11 cellular contexts compared by ENCODE assay signal in the genomic region with DNA sequence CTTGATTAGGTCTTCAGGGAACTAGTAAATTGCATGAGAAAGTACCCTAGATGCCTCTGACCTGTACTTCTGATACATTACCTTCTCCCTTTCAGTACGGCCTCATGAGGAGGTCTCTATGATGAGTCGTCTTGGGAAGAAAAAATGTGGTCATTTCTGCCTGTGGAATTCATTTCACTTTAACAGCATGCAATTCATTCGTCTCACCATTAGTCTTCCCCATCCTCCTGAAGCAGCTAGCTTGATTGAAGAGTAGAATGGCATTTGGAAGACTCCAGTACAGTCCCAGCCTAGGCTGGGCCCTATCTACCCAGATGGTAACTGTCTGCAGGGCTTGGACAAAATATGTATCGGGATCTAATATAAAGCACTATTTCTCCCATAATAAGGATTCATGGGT. TPM values are rescaled to one million over a fixed set of nuclear protein-coding genes. Genes with fewer than 3 reads are reported as not detected.
A peak's percentile ranks its signal among the peaks of the same experiment; 100 is the strongest.
DNase-seq lines count a peak whose midpoint lies in the region; ATAC-seq, FAIRE-seq and TF ChIP-seq lines count a peak whose summit lies in the region.
"Had no signal": no experiment of that assay in that cellular context is flagged by ENCODE, and none has a peak within 500 bp of the region (broad histone marks: within the 10 kb centered on the region; RNA-seq: fewer than 3 reads in every experiment).

No MANE protein-coding gene starts in this region.

- H3K56ac ChIP-seq in IMR-90 (ENCODE audit: extremely low read depth, insufficient read depth, low read length), result no peak overlapping the region

- H3K27ac Mint-ChIP-seq in neural crest cell (ENCODE audit: unreplicated experiment) (no peak overlapping the region), glutamatergic neuron (ENCODE audit: unreplicated experiment) (no peak overlapping the region), CD14-positive monocyte (no peak overlapping the region)

- no peak overlapping the region for H2BK20ac ChIP-seq in IMR-90 (ENCODE audit: low read depth, low read length)

- H4K8ac ChIP-seq in IMR-90 (ENCODE audit: low read depth in 2 of 2, low read length in 2 of 2), result no peak overlapping the region

- H3K9me3 ChIP-seq in IMR-90 (ENCODE audit: control insufficient read depth, insufficient read depth, low read length), result no peaks in the 10 kb centered on the region
- no peaks in the 10 kb centered on the region for H3K9me3 ChIP-seq in kidney (ENCODE audit: control insufficient read depth in 1 of 2, low read length in 2 of 2)
- H3K9me3 ChIP-seq: gastrocnemius medialis, lower lobe of right lung, transverse colon had no signal

- H3K23ac ChIP-seq in IMR-90 (ENCODE audit: low read depth, low read length), result no peak overlapping the region

- H2AFZ ChIP-seq in IMR-90 (replicated peaks; ENCODE audit: low read length, poor library complexity), result no peak overlapping the region

- DNase-seq in IMR-90 (peak; percentile 66), astrocyte of the spinal cord (ENCODE audit: low read depth, low spot score) (peak; percentile 41), neural crest cell (ENCODE audit: low read depth, low spot score) (no peak), glutamatergic neuron (no peak), CD14-positive monocyte (ENCODE audit: low spot score) (no peak), kidney (no peak)
- DNase-seq: activated T-cell treated with anti-CD3 and anti-CD28 coated beads for 4 hours, gastrocnemius medialis, lower lobe of right lung, transverse colon had no signal

- H3K4ac ChIP-seq in IMR-90 (ENCODE audit: low read depth, low read length), result no peak overlapping the region

- H3K36me3 Mint-ChIP-seq in neural crest cell (ENCODE audit: low read depth), result no peaks in the 10 kb centered on the region
- peaks cover 2% of the 10 kb centered on the region for H3K36me3 Mint-ChIP-seq in glutamatergic neuron (ENCODE audit: unreplicated experiment)
- no peaks in the 10 kb centered on the region for H3K36me3 Mint-ChIP-seq in CD14-positive monocyte

- CTCF ChIA-PET in IMR-90 (lab: Yijun Ruan, JAX), result interaction anchor here (1.2 kb wide), 1 partner anchor 724 kb away, joined by 3 read pairs; no protein-coding TSS in a partner anchor

- H2AK5ac ChIP-seq in IMR-90 (ENCODE audit: low read depth, low read length), result no peak overlapping the region

- POLR2A ChIA-PET in IMR-90 (lab: Charles Lee; ENCODE audit: unreplicated experiment), result no interaction called here

- H3K4me1 Mint-ChIP-seq in neural crest cell (no peaks in the 10 kb centered on the region), glutamatergic neuron (ENCODE audit: low read depth, unreplicated experiment) (peaks cover 10% of the 10 kb centered on the region), CD14-positive monocyte (peaks cover 13% of the 10 kb centered on the region)

- H3K79me1 ChIP-seq in IMR-90 (ENCODE audit: low read depth in 1 of 2, low read length in 2 of 2), result no peaks in the 10 kb centered on the region

- H3K4me3 Mint-ChIP-seq in neural crest cell (no peak overlapping the region), glutamatergic neuron (ENCODE audit: unreplicated experiment) (no peak overlapping the region), CD14-positive monocyte (no peak overlapping the region)

- H3K18ac ChIP-seq in IMR-90 (ENCODE audit: low read depth, low read length), result no peak overlapping the region

- H2BK15ac ChIP-seq in IMR-90 (ENCODE audit: low read depth, low read length), result no peak overlapping the region

- H3K4me3 ChIP-seq in IMR-90 (ENCODE audit: insufficient read depth, low read depth, low read length), result no peak overlapping the region
- H3K4me3 ChIP-seq in astrocyte of the spinal cord (ENCODE audit: low read depth, low read length), result no peak overlapping the region
- no peak overlapping the region for H3K4me3 ChIP-seq in kidney (ENCODE audit: low read length in 2 of 2)
- H3K4me3 ChIP-seq: gastrocnemius medialis, lower lobe of right lung, transverse colon had no signal

- no peak for TF ChIP-seq RAD21 in IMR-90 (IDR thresholded peaks at IDR 0.05; ENCODE audit: low read length)

- TF ChIP-seq POLR2A in IMR-90 (IDR thresholded peaks at IDR 0.05; ENCODE audit: low read depth, low read length), result no peak

- no peak overlapping the region for H3K14ac ChIP-seq in IMR-90 (replicated peaks; ENCODE audit: low read depth, low read length)

- in situ Hi-C loops in IMR-90 (cut with MboI; ENCODE audit: low sequenced_read_pairs), result loop anchor here (5.0 to 10.0 kb wide), 2 partner anchors 1148 to 1445 kb away; a partner anchor contains a TSS
- in situ Hi-C loops in astrocyte of the spinal cord (cut with HindIII; ENCODE audit: low sequenced_read_pairs), result no loop called here

- H3K27me3 ChIP-seq in IMR-90 (ENCODE audit: control insufficient read depth, insufficient read depth, low read length), result no peaks in the 10 kb centered on the region
- H3K27me3 ChIP-seq: gastrocnemius medialis, transverse colon had no signal

- dilution Hi-C loops in IMR-90 (cut with HindIII; ENCODE audit: low sequenced_read_pairs, unreplicated experiment), result no loop called here

- no peak overlapping the region for H3K9ac ChIP-seq in IMR-90 (ENCODE audit: low read depth, low read length)
- H3K9ac ChIP-seq in kidney (ENCODE audit: low read length in 2 of 2), result no peak overlapping the region

- H4K5ac ChIP-seq in IMR-90 (ENCODE audit: low read depth, low read length), result no peak overlapping the region

- H3K9me3 Mint-ChIP-seq in neural crest cell (peaks cover 2% of the 10 kb centered on the region), glutamatergic neuron (ENCODE audit: unreplicated experiment) (no peaks in the 10 kb centered on the region), CD14-positive monocyte (peaks cover 0 to 2% (median 0%) of the 10 kb centered on the region in 7 donors)

- WGBS in IMR-90 (ENCODE audit: extremely low coverage in 2 of 2, insufficient read length in 1 of 2), 2 experiments, result no CpG with 5 or more reads among the region's 4 CpGs

- no peak overlapping the region for H2BK5ac ChIP-seq in IMR-90 (ENCODE audit: low read depth, low read length, poor library complexity, severe bottlenecking)

- no peak overlapping the region for H3K4me2 ChIP-seq in IMR-90 (ENCODE audit: low read depth, low read length)

- intact Hi-C loops in IMR-90 (cut with micrococcal nuclease), result no loop called here
- intact Hi-C loops in CD14-positive monocyte (cut with micrococcal nuclease), result loop anchor here in 1 of 2 donors (10.0 kb wide), 1 partner anchor 1448 kb away; no protein-coding TSS in a partner anchor
- intact Hi-C loops in kidney (cut with DNase I), result loop anchor here (5.0 kb wide), 1 partner anchor 1445 kb away; no protein-coding TSS in a partner anchor

- H4K91ac ChIP-seq in IMR-90 (ENCODE audit: insufficient read depth, low read depth, low read length), result no peak overlapping the region

- H2AK9ac ChIP-seq in IMR-90 (replicated peaks; ENCODE audit: low read depth, low read length, poor library complexity), result no peak overlapping the region

- H3K4me1 ChIP-seq in IMR-90 (ENCODE audit: control insufficient read depth, insufficient read depth, low read length) (0 out of 2 replicates have a peak, but pooled peaks cover 2% of the 10 kb centered on the region), kidney (ENCODE audit: control insufficient read depth in 1 of 2, insufficient read depth in 1 of 2, low read depth in 1 of 2, low read length in 2 of 2) (no peaks in the 10 kb centered on the region)
- H3K4me1 ChIP-seq: gastrocnemius medialis, lower lobe of right lung, transverse colon had no signal

- FAIRE-seq in kidney (lab: Jason Lieb, UNC), result no peak

- H3K9me1 ChIP-seq in IMR-90 (ENCODE audit: insufficient read depth, low read length), result no peaks in the 10 kb centered on the region

- H3K36me3 ChIP-seq in IMR-90 (ENCODE audit: control insufficient read depth, insufficient read depth, low read length) (no peaks in the 10 kb centered on the region), kidney (ENCODE audit: control insufficient read depth in 1 of 2, insufficient read depth in 2 of 2, low read length in 2 of 2) (no peaks in the 10 kb centered on the region)
- H3K36me3 ChIP-seq: gastrocnemius medialis, lower lobe of right lung, transverse colon had no signal

- 0 out of 2 replicates have a peak overlapping the region, but pooled peaks have one; percentile 28 for H2BK120ac ChIP-seq in IMR-90 (ENCODE audit: low read depth, low read length)

- H4K20me1 ChIP-seq in IMR-90 (ENCODE audit: insufficient read depth, low read length), result no peaks in the 10 kb centered on the region

- TF ChIP-seq CTCF in IMR-90 (conservative IDR thresholded peaks at IDR 0.05; ENCODE audit: low read depth, low read length) (0 out of 2 replicates have a peak, but pooled peaks have one; percentile 18), astrocyte of the spinal cord (IDR thresholded peaks at IDR 0.05; ENCODE audit: low read depth, low read length) (peak; percentile 9), neural crest cell (conservative IDR thresholded peaks at IDR 0.05) (peak; percentile 12), glutamatergic neuron (IDR thresholded peaks at IDR 0.05; ENCODE audit: partially characterized antibody, unreplicated experiment) (no peak), CD14-positive monocyte (IDR thresholded peaks at IDR 0.05) (no peak), kidney (IDR thresholded peaks at IDR 0.05; ENCODE audit: borderline replicate concordance, extremely low read depth, insufficient read depth) (no peak)

- no peak overlapping the region for H3K27ac ChIP-seq in IMR-90 (ENCODE audit: insufficient read depth, low read length)
- no peak overlapping the region for H3K27ac ChIP-seq in kidney (ENCODE audit: low read depth in 2 of 2, low read length in 2 of 2)
- H3K27ac ChIP-seq: gastrocnemius medialis, lower lobe of right lung, transverse colon had no signal

- BruUV-seq in IMR-90 (replicated peaks; lab: Mats Ljungman, UMichigan), result no TSS peak

- ATAC-seq in GM18498 (IDR thresholded peaks at IDR 0.05; ENCODE audit: unreplicated experiment) (peak; percentile 39), IMR-90 (ENCODE audit: low read depth) (peak; percentile 59)
- ATAC-seq: gastrocnemius medialis, lower lobe of right lung had no signal

- no peaks in the 10 kb centered on the region for H3K27me3 Mint-ChIP-seq in neural crest cell (ENCODE audit: low read depth)
- H3K27me3 Mint-ChIP-seq in glutamatergic neuron (ENCODE audit: unreplicated experiment), result no peaks in the 10 kb centered on the region
- H3K27me3 Mint-ChIP-seq in CD14-positive monocyte (ENCODE audit: low read depth in 3 of 3), result peaks cover 0 to 2% (median 1%) of the 10 kb centered on the region in 3 donors

TF ChIP-seq in IMR-90, 13 proteins besides CTCF, POLR2A, EP300 and RAD21 (continues in another document):
- no peak for TF ChIP-seq SMC3 (IDR thresholded peaks at IDR 0.05; ENCODE audit: low read depth, low read length)
- no peak for TF ChIP-seq MAFK (IDR thresholded peaks at IDR 0.05; ENCODE audit: low read depth, low read length)
- no peak for TF ChIP-seq RCOR1 (IDR thresholded peaks at IDR 0.05; ENCODE audit: insufficient replicate concordance, low read length)

RNA-seq across cellular contexts. Expression of a gene that starts 52.1 kb away (rescaled TPM):
- total RNA-seq in IMR-90 (2012; rRNA removed) (50.5 and 83.3 TPM in 2 replicates), neural crest cell (47.5 and 48.7 TPM in 2 replicates), glutamatergic neuron (ENCODE audit: unreplicated experiment) (68.6 TPM), kidney (52.7 TPM)
- polyA plus RNA-seq in IMR-90 (2012; rRNA removed) (15.7 and 22.8 TPM in 2 replicates), CD14-positive monocyte (10 to 100 TPM; 13.7 to 16.5 TPM), kidney (ENCODE audit: insufficient read depth, low read depth, low replicate concordance) (14.4 TPM)
- polyA plus RNA-seq in IMR-90 (2012; cell fraction: cytosol; rRNA removed), result 2.1 and 3.5 TPM in 2 replicates
- 5.7 and 71.3 TPM in 2 replicates for polyA plus RNA-seq in IMR-90 (2012; cell fraction: nucleus; rRNA removed; ENCODE audit: low replicate concordance)

Comparison
In these comparisons a context has a peak if more than half of its experiments do, and no peak if none do; other contexts are left out.
1. DNase-seq: peak in IMR-90 (single experiment) and astrocyte of the spinal cord (single experiment); none in neural crest cell (single experiment), glutamatergic neuron (single experiment), CD14-positive monocyte (single experiment) and kidney (single experiment).
2. CTCF ChIP-seq: peak in IMR-90 (single experiment), astrocyte of the spinal cord (single experiment) and neural crest cell (single experiment); none in glutamatergic neuron (single experiment), CD14-positive monocyte (single experiment) and kidney (single experiment).